Comparison of ENCODE assay signal across 11 cellular contexts in genomic region chr1:79006564-79006963, GRCh38. TPM values are rescaled to one million over a fixed set of nuclear protein-coding genes. Genes with fewer than 3 reads are reported as not detected.
DNase-seq lines count a peak whose midpoint lies in the region; ATAC-seq, FAIRE-seq and TF ChIP-seq lines count a peak whose summit lies in the region.
"Had no signal": no experiment of that assay in that cellular context is flagged by ENCODE, and none has a peak within 500 bp of the region (broad histone marks: within the 10 kb centered on the region; RNA-seq: fewer than 3 reads in every experiment).

Gene ADGRL4 (minus strand): TSS chr1:79006730. CDS start chr1:79006654, 76 bp downstream.

- intact Hi-C loops in Caco-2 (cut with micrococcal nuclease; ENCODE audit: unreplicated experiment) = no loop called here

- peak within 1 kb of the TSS; percentile 37 for H4K5ac ChIP-seq in H1 (ENCODE audit: insufficient read length, low read depth, low read length)

- H3K9me3 Mint-ChIP-seq in Caco-2 (ENCODE audit: unreplicated experiment) = no peaks in the 10 kb centered on the region

- H3K9ac ChIP-seq in H1 (replicated peaks in 1 of 4; ENCODE audit: extremely low read depth in 1 of 4, low read depth in 3 of 4, low read length in 3 of 4) = peak within 1 kb of the TSS in 3 of 4 experiments; percentile 22 to 62 (median 51); a peak in 5 of 7 replicates

- no peak within 1 kb of the TSS for H2BK120ac ChIP-seq in H1 (replicated peaks; ENCODE audit: low read depth, low read length)

- H3K79me1 ChIP-seq in H1 (ENCODE audit: low read depth, low read length) = no peaks in the 10 kb centered on the region

- H3K9me3 ChIP-seq in H1 (ENCODE audit: insufficient read depth in 2 of 2, low read depth in 1 of 2, low read length in 1 of 2) (no peaks in the 10 kb centered on the region), Caco-2 (no peaks in the 10 kb centered on the region)

- no peak within 1 kb of the TSS for H3K27ac Mint-ChIP-seq in Caco-2 (ENCODE audit: unreplicated experiment)

- no peak for FAIRE-seq in H1 (lab: Jason Lieb, UNC)

- no peaks in the 10 kb centered on the region for H3K27me3 ChIP-seq in H1 (replicated peaks in 1 of 4; ENCODE audit: control insufficient read depth in 3 of 4, extremely low read depth in 1 of 4, insufficient read depth in 3 of 4, low read length in 3 of 4)
- no peaks in the 10 kb centered on the region for H3K27me3 ChIP-seq in Caco-2 (replicated peaks; ENCODE audit: control insufficient read depth, insufficient read depth, low read length)

- POLR2A ChIA-PET in H1 (lab: Charles Lee; ENCODE audit: partially characterized antibody) = no interaction called here
- POLR2A ChIA-PET in Caco-2 (lab: Charles Lee) = no interaction called here

- H2BK5ac ChIP-seq in H1 (ENCODE audit: low read depth, low read length) = 0 out of 2 replicates have a peak within 1 kb of the TSS, but pooled peaks have one; percentile 12

- no peak for ATAC-seq in GM21529 (IDR thresholded peaks at IDR 0.05; ENCODE audit: unreplicated experiment)

- peak within 1 kb of the TSS; percentile 32 for H3K4ac ChIP-seq in H1 (replicated peaks; ENCODE audit: insufficient read length, low read depth, low read length)

- H2BK12ac ChIP-seq in H1 (ENCODE audit: low read depth, low read length) = no peak within 1 kb of the TSS; the same call in 1 of the 2 replicates

- peak within 1 kb of the TSS; percentile 47 to 75 (median 69) for H3K4me3 ChIP-seq in H1 (ENCODE audit: extremely low read depth in 1 of 4, insufficient read depth in 2 of 4, low read depth in 3 of 4, low read length in 4 of 4)
- H3K4me3 ChIP-seq in skeletal muscle cell (ENCODE audit: low read depth, low read length) = peak within 1 kb of the TSS; percentile 51
- H3K4me3 ChIP-seq in Caco-2 (ENCODE audit: low read depth, low read length) = no peak within 1 kb of the TSS
- H3K4me3 ChIP-seq: PC-9 had no signal

- WGBS in H1 (ENCODE audit: extremely low coverage in 1 of 2, insufficient coverage in 1 of 2, insufficient read length in 1 of 2, insufficient replicate concordance in 2 of 2, low coverage in 1 of 2, low lambda C conversion rate in 2 of 2, missing lambda C conversion rate in 1 of 2), 2 experiments = 1% methylated on average over 35 of the region's 35 CpGs; no CpG with 5 or more reads in 1 of the 2 experiments

- H2BK20ac ChIP-seq in H1 (ENCODE audit: low read length) = peak within 1 kb of the TSS; percentile 55; the same call in 1 of the 2 replicates

- H3K4me3 Mint-ChIP-seq in Caco-2 (ENCODE audit: unreplicated experiment) = no peak within 1 kb of the TSS

- no peak within 1 kb of the TSS for H2BK15ac ChIP-seq in H1 (ENCODE audit: low read length)

- H3K23ac ChIP-seq in H1 (ENCODE audit: insufficient read length) = no peak within 1 kb of the TSS

- peak in 1 of 2 experiments; percentile 51; a peak in 1 of 3 replicates for TF ChIP-seq POLR2A in H1 (IDR thresholded peaks at IDR 0.05; ENCODE audit: control extremely low read depth in 1 of 2, low read depth in 2 of 2, low read length in 2 of 2)

- no peaks in the 10 kb centered on the region for H4K20me1 ChIP-seq in H1 (replicated peaks in 1 of 2; ENCODE audit: control insufficient read depth in 1 of 2, insufficient read depth in 2 of 2, low read length in 2 of 2)

- TF ChIP-seq RAD21 in H1 (IDR thresholded peaks at IDR 0.05 in 1 of 2, conservative IDR thresholded peaks at IDR 0.05 in 1 of 2; ENCODE audit: low read depth in 2 of 2, low read length in 2 of 2) = peak in 1 of 2 experiments; percentile 7; a peak in 1 of 4 replicates

- DNase-seq in GM04504 (ENCODE audit: low read depth) (peak; percentile 18), H1 (ENCODE audit: low read depth in 1 of 2, low spot score in 2 of 2) (peak; percentile 3 to 75), iris pigment epithelial cell (ENCODE audit: low read depth) (peak; percentile 56), skeletal muscle cell (ENCODE audit: low read depth) (peak; percentile 17), hippocampal formation (lab: John Stamatoyannopoulos, UW) (no peak), Caco-2 (no peak), GM19238 (ENCODE audit: insufficient read length, low spot score) (no peak)
- DNase-seq: Calu3; PC-9; stimulated activated naive CD4-positive, alpha-beta T cell treated with Interleukin-2 at 50 U/mL for 16 hours had no signal

- no peak within 1 kb of the TSS for H3K27ac ChIP-seq in H1 (ENCODE audit: low read depth, low read length)
- H3K27ac ChIP-seq: PC-9 had no signal

- no peak for TF ChIP-seq EP300 in H1 (IDR thresholded peaks at IDR 0.05; ENCODE audit: borderline replicate concordance in 1 of 2, low read depth in 2 of 2, low read length in 2 of 2)

- TF ChIP-seq CTCF in H1 (IDR thresholded peaks at IDR 0.05; ENCODE audit: control extremely low read depth in 1 of 3, insufficient read depth in 1 of 3, low read depth in 1 of 3, low read length in 3 of 3) (no peak), Caco-2 (IDR thresholded peaks at IDR 0.05; ENCODE audit: insufficient read depth in 1 of 2, low read depth in 1 of 2, low read length in 1 of 2, severe bottlenecking in 1 of 2, unreplicated experiment in 1 of 2) (no peak)

- H3K23me2 ChIP-seq in H1 (ENCODE audit: low read depth, low read length) = no peaks in the 10 kb centered on the region

- peaks cover 0 to 3% (median 1%) of the 10 kb centered on the region in 4 experiments; a peak in 2 of 7 replicates for H3K4me1 ChIP-seq in H1 (replicated peaks in 1 of 4; ENCODE audit: control insufficient read depth in 3 of 4, insufficient read depth in 4 of 4, low read length in 3 of 4)
- H3K4me1 ChIP-seq in Caco-2 = no peaks in the 10 kb centered on the region

- H3K18ac ChIP-seq in H1 (ENCODE audit: extremely low read depth, low read length) = 0 out of 2 replicates have a peak within 1 kb of the TSS, but pooled peaks have one; percentile 20

- H4K91ac ChIP-seq in H1 (replicated peaks; ENCODE audit: insufficient read length, low read length) = no peak within 1 kb of the TSS

- H4K8ac ChIP-seq in H1 (ENCODE audit: extremely low read depth, insufficient read depth, low read length) = peak within 1 kb of the TSS; percentile 89; the same call in 1 of the 2 replicates

- no peaks in the 10 kb centered on the region for H3K36me3 ChIP-seq in H1 (ENCODE audit: control insufficient read depth in 2 of 4, insufficient read depth in 4 of 4, low read length in 3 of 4)
- H3K36me3 ChIP-seq in Caco-2 (ENCODE audit: control insufficient read depth, insufficient read depth, low read length) = no peaks in the 10 kb centered on the region

- BruUV-seq in Caco-2 (replicated peaks; lab: Mats Ljungman, UMichigan) = no TSS peak

- no peaks in the 10 kb centered on the region for H3K4me1 Mint-ChIP-seq in Caco-2 (ENCODE audit: low read depth, unreplicated experiment)

- no peaks in the 10 kb centered on the region for H3K79me2 ChIP-seq in H1 (ENCODE audit: control insufficient read depth in 1 of 2, insufficient read depth in 2 of 2, low read length in 2 of 2)

- H3K56ac ChIP-seq in H1 (replicated peaks; ENCODE audit: insufficient read length, low read depth, low read length) = peak within 1 kb of the TSS; percentile 53

- no peak within 1 kb of the TSS for H3K14ac ChIP-seq in H1 (ENCODE audit: insufficient read length)

- peak within 1 kb of the TSS; percentile 81 to 86 for H3K4me2 ChIP-seq in H1 (ENCODE audit: insufficient read depth in 1 of 2, low read depth in 2 of 2, low read length in 2 of 2)
- H3K4me2 ChIP-seq: PC-9 had no signal

- no peak within 1 kb of the TSS for H2AK5ac ChIP-seq in H1 (ENCODE audit: low read depth, low read length)

- peak within 1 kb of the TSS; percentile 99 for H2AFZ ChIP-seq in H1 (ENCODE audit: low read length)
- H2AFZ ChIP-seq: PC-9 had no signal

- H3K36me3 Mint-ChIP-seq in Caco-2 (ENCODE audit: insufficient read depth, unreplicated experiment) = no peaks in the 10 kb centered on the region

- no peaks in the 10 kb centered on the region for H3K27me3 Mint-ChIP-seq in Caco-2 (ENCODE audit: insufficient read depth, unreplicated experiment)

- CTCF ChIA-PET in H1 (lab: Charles Lee; ENCODE audit: partially characterized antibody) = interaction anchor here (1.0 kb wide), 1 partner anchor 38 kb away, joined by 4 read pairs; no protein-coding TSS in a partner anchor
- CTCF ChIA-PET in Caco-2 (lab: Charles Lee) = no interaction called here

TF ChIP-seq in H1, 55 proteins besides CTCF, POLR2A, EP300 and RAD21 (continues in another document):
- TF ChIP-seq SUZ12 (IDR thresholded peaks at IDR 0.05; ENCODE audit: low read length) (no peak; the same call in 1 of the 2 replicates), SIX5 (IDR thresholded peaks at IDR 0.05; ENCODE audit: low read depth, low read length) (no peak), CBX8 (IDR thresholded peaks at IDR 0.05; ENCODE audit: borderline replicate concordance, low read depth, low read length) (no peak), ATF2 (IDR thresholded peaks at IDR 0.05; ENCODE audit: low read length) (no peak), HDAC2 (IDR thresholded peaks at IDR 0.05; ENCODE audit: borderline replicate concordance in 1 of 2, low read depth in 2 of 2, low read length in 2 of 2) (peak in 1 of 2 experiments; percentile 57; a peak in 1 of 4 replicates), SIRT6 (IDR thresholded peaks at IDR 0.05; ENCODE audit: low read length) (no peak), RNF2 (IDR thresholded peaks at IDR 0.05; ENCODE audit: borderline replicate concordance, low read depth, low read length, missing control alignments, poor library complexity, severe bottlenecking) (no peak), KDM5A (IDR thresholded peaks at IDR 0.05; ENCODE audit: low read length) (no peak), SP4 (IDR thresholded peaks at IDR 0.05; ENCODE audit: low read length) (no peak)

RNA-seq across cellular contexts. Expression of gene ADGRL4, which starts in this region (rescaled TPM):
- total RNA-seq in H1 (2021; fragmentation: NEBNext Ultra II Directional; extraction: Animal tissue kit (Norgen Biotek cat#: 25700)) = 0.48 and 0.60 TPM in 2 replicates
- polyA plus RNA-seq in H1 (2011; rRNA removed) = 0.27 and 0.97 TPM in 2 replicates
- polyA plus RNA-seq in H1 (2011; cell fraction: cytosol; rRNA removed) = 0.22 TPM
- 0.07 TPM for polyA plus RNA-seq in H1 (2011; cell fraction: nucleus; rRNA removed)
- 0.28 to 0.93 TPM (median 0.60 TPM) in 4 replicates for polyA plus RNA-seq in H1 (2012, experiment 1 of 2)
- not detected for polyA plus RNA-seq in H1 (2012, experiment 2 of 2)
- polyA plus RNA-seq in H1 (2013, experiment 1 of 2) = 3.8 TPM
- polyA plus RNA-seq in H1 (2013, experiment 2 of 2) = 4.2 TPM
- 0.06 and 0.59 TPM in 2 replicates for polyA minus RNA-seq in H1 (2011; rRNA and poly(A)+ RNA removed)
- not detected for polyA minus RNA-seq in H1 (2011; cell fraction: cytosol; rRNA and poly(A)+ RNA removed)
- polyA minus RNA-seq in H1 (2011; cell fraction: nucleus; rRNA and poly(A)+ RNA removed) = not detected
- total RNA-seq in Caco-2 (2022) = not detected in 2 replicates
- total RNA-seq: Calu3, PC-9 had no signal

Comparison
In these comparisons a context has a peak if more than half of its experiments do, and no peak if none do; other contexts are left out.
1. DNase-seq: peak in GM04504 (single experiment), H1 (2 of 2), iris pigment epithelial cell (single experiment) and skeletal muscle cell (single experiment); none in hippocampal formation (0 of 2), Caco-2 (0 of 2) and GM19238 (single experiment).